Comparison of ENCODE assay signal across 1 cellular context in genomic region chr1:156958247-156958714, GRCh38.
TF ChIP-seq lines count a peak whose summit lies in the region.

No MANE protein-coding gene starts in this region.

TF ChIP-seq in K562, 482 proteins besides CTCF, POLR2A, EP300 and RAD21 (continued from another document and continues in another):
- TF ChIP-seq, protein P1, sequence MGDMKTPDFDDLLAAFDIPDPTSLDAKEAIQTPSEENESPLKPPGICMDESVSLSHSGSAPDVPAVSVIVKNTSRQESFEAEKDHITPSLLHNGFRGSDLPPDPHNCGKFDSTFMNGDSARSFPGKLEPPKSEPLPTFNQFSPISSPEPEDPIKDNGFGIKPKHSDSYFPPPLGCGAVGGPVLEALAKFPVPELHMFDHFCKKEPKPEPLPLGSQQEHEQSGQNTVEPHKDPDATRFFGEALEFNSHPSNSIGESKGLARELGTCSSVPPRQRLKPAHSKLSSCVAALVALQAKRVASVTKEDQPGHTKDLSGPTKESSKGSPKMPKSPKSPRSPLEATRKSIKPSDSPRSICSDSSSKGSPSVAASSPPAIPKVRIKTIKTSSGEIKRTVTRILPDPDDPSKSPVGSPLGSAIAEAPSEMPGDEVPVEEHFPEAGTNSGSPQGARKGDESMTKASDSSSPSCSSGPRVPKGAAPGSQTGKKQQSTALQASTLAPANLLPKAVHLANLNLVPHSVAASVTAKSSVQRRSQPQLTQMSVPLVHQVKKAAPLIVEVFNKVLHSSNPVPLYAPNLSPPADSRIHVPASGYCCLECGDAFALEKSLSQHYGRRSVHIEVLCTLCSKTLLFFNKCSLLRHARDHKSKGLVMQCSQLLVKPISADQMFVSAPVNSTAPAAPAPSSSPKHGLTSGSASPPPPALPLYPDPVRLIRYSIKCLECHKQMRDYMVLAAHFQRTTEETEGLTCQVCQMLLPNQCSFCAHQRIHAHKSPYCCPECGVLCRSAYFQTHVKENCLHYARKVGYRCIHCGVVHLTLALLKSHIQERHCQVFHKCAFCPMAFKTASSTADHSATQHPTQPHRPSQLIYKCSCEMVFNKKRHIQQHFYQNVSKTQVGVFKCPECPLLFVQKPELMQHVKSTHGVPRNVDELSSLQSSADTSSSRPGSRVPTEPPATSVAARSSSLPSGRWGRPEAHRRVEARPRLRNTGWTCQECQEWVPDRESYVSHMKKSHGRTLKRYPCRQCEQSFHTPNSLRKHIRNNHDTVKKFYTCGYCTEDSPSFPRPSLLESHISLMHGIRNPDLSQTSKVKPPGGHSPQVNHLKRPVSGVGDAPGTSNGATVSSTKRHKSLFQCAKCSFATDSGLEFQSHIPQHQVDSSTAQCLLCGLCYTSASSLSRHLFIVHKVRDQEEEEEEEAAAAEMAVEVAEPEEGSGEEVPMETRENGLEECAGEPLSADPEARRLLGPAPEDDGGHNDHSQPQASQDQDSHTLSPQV (IDR thresholded peaks at IDR 0.05) = peak; percentile 71; the same call in 1 of the 2 replicates
- TF ChIP-seq, protein P2, sequence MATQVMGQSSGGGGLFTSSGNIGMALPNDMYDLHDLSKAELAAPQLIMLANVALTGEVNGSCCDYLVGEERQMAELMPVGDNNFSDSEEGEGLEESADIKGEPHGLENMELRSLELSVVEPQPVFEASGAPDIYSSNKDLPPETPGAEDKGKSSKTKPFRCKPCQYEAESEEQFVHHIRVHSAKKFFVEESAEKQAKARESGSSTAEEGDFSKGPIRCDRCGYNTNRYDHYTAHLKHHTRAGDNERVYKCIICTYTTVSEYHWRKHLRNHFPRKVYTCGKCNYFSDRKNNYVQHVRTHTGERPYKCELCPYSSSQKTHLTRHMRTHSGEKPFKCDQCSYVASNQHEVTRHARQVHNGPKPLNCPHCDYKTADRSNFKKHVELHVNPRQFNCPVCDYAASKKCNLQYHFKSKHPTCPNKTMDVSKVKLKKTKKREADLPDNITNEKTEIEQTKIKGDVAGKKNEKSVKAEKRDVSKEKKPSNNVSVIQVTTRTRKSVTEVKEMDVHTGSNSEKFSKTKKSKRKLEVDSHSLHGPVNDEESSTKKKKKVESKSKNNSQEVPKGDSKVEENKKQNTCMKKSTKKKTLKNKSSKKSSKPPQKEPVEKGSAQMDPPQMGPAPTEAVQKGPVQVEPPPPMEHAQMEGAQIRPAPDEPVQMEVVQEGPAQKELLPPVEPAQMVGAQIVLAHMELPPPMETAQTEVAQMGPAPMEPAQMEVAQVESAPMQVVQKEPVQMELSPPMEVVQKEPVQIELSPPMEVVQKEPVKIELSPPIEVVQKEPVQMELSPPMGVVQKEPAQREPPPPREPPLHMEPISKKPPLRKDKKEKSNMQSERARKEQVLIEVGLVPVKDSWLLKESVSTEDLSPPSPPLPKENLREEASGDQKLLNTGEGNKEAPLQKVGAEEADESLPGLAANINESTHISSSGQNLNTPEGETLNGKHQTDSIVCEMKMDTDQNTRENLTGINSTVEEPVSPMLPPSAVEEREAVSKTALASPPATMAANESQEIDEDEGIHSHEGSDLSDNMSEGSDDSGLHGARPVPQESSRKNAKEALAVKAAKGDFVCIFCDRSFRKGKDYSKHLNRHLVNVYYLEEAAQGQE (CRISPR knock-in tag; IDR thresholded peaks at IDR 0.05; ENCODE audit: low read depth) = no peak
- TF ChIP-seq PTBP1 (IDR thresholded peaks at IDR 0.05; ENCODE audit: low read depth, low read length) (no peak), BCOR (IDR thresholded peaks at IDR 0.05) (peak; percentile 71), PTTG1 (tag; IDR thresholded peaks at IDR 0.05; ENCODE audit: low read depth) (no peak), RBM17 (IDR thresholded peaks at IDR 0.05; ENCODE audit: borderline replicate concordance, low read depth, low read length) (no peak), FOXM1 (IDR thresholded peaks at IDR 0.05; ENCODE audit: low read depth) (peak; percentile 91), FOXM1 (CRISPR knock-in tag; IDR thresholded peaks at IDR 0.05; ENCODE audit: low read depth) (no peak), HNRNPL (IDR thresholded peaks at IDR 0.05; ENCODE audit: low read depth, low read length) (no peak), NFIC (IDR thresholded peaks at IDR 0.05) (peak; percentile 90), NCOA1 (IDR thresholded peaks at IDR 0.05; ENCODE audit: low read depth) (peak; percentile 87), POLR2AphosphoS5 (IDR thresholded peaks at IDR 0.05; ENCODE audit: control insufficient read depth, insufficient read depth, low read depth, low read length) (peak; percentile 96), MEIS2 (IDR thresholded peaks at IDR 0.05; ENCODE audit: partially characterized antibody) (peak; percentile 62), HDAC2 (IDR thresholded peaks at IDR 0.05) (peak; percentile 95), NR2C2 (CRISPR knock-in tag; IDR thresholded peaks at IDR 0.05) (no peak), NR2C2 (tag; IDR thresholded peaks at IDR 0.05) (peak; percentile 89), MYC (IDR thresholded peaks at IDR 0.05; ENCODE audit: low read depth, low read length) (peak; percentile 49; the same call in 1 of the 2 replicates), MYC (CRISPR knock-in tag; IDR thresholded peaks at IDR 0.05; ENCODE audit: borderline replicate concordance, low read depth) (no peak), MEF2D (tag; conservative IDR thresholded peaks at IDR 0.05; ENCODE audit: low read depth) (0 out of 2 replicates have a peak, but pooled peaks have one; percentile 41), KLF1 (tag; IDR thresholded peaks at IDR 0.05) (peak; percentile 100), GATA2 (CRISPR knock-in tag; IDR thresholded peaks at IDR 0.05) (peak; percentile 89), ZBTB1 (CRISPR knock-in tag; IDR thresholded peaks at IDR 0.05; ENCODE audit: borderline replicate concordance, low read depth) (peak; percentile 95; the same call in 1 of the 2 replicates), ZNF23 (CRISPR knock-in tag; IDR thresholded peaks at IDR 0.05) (peak; percentile 69), PHB2 (IDR thresholded peaks at IDR 0.05; ENCODE audit: low read depth) (peak; percentile 83), DMBX1 (CRISPR knock-in tag; IDR thresholded peaks at IDR 0.05; ENCODE audit: borderline replicate concordance) (peak; percentile 96), BCL6 (CRISPR knock-in tag; IDR thresholded peaks at IDR 0.05) (0 out of 2 replicates have a peak, but pooled peaks have one; percentile 73), CBFB (CRISPR knock-in tag; IDR thresholded peaks at IDR 0.05) (peak; percentile 83), ERF (CRISPR knock-in tag; IDR thresholded peaks at IDR 0.05) (peak; percentile 81; the same call in 1 of the 2 replicates), HDAC1 (IDR thresholded peaks at IDR 0.05) (peak in 1 of 2 experiments; percentile 76; a peak in 2 of 4 replicates), CBFA2T3 (IDR thresholded peaks at IDR 0.05) (peak; percentile 99), ZNF79 (CRISPR knock-in tag; IDR thresholded peaks at IDR 0.05; ENCODE audit: low read depth) (no peak), CHAMP1 (IDR thresholded peaks at IDR 0.05) (0 out of 2 replicates have a peak, but pooled peaks have one; percentile 55), ZNF253 (CRISPR knock-in tag; conservative IDR thresholded peaks at IDR 0.05) (no peak), HMG20B (CRISPR knock-in tag; IDR thresholded peaks at IDR 0.05) (no peak), CBX5 (IDR thresholded peaks at IDR 0.05; ENCODE audit: borderline replicate concordance, low read depth) (no peak), TEAD2 (tag; IDR thresholded peaks at IDR 0.05) (peak; percentile 88), ATF4 (CRISPR knock-in tag; IDR thresholded peaks at IDR 0.05) (peak; percentile 58; the same call in 1 of the 2 replicates), ARNT (IDR thresholded peaks at IDR 0.05) (peak; percentile 68 to 84; a peak in 2 of 4 replicates), U2AF1 (optimal IDR thresholded peaks at IDR 0.05; ENCODE audit: low read depth, low read length) (no peak), L3MBTL2 (IDR thresholded peaks at IDR 0.05) (peak; percentile 26; the same call in 1 of the 2 replicates), PHF8 (IDR thresholded peaks at IDR 0.05; ENCODE audit: borderline replicate concordance, low read length) (no peak), PURB (CRISPR knock-in tag; IDR thresholded peaks at IDR 0.05; ENCODE audit: low read depth) (no peak), ZNF76 (CRISPR knock-in tag; IDR thresholded peaks at IDR 0.05; ENCODE audit: borderline replicate concordance) (0 out of 2 replicates have a peak, but pooled peaks have one; percentile 33), ZNF766 (CRISPR knock-in tag; conservative IDR thresholded peaks at IDR 0.05) (peak; percentile 88), CBX3 (IDR thresholded peaks at IDR 0.05; ENCODE audit: borderline replicate concordance in 1 of 2, low read length in 2 of 2) (peak in 1 of 2 experiments; percentile 57; a peak in 1 of 3 replicates), ZNF280B (CRISPR knock-in tag; IDR thresholded peaks at IDR 0.05) (no peak), SMAD2 (IDR thresholded peaks at IDR 0.05; ENCODE audit: low read depth, low read length) (no peak)
- TF ChIP-seq, protein P3, sequence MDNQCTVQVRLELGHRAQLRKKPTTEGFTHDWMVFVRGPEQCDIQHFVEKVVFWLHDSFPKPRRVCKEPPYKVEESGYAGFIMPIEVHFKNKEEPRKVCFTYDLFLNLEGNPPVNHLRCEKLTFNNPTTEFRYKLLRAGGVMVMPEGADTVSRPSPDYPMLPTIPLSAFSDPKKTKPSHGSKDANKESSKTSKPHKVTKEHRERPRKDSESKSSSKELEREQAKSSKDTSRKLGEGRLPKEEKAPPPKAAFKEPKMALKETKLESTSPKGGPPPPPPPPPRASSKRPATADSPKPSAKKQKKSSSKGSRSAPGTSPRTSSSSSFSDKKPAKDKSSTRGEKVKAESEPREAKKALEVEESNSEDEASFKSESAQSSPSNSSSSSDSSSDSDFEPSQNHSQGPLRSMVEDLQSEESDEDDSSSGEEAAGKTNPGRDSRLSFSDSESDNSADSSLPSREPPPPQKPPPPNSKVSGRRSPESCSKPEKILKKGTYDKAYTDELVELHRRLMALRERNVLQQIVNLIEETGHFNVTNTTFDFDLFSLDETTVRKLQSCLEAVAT (IDR thresholded peaks at IDR 0.05) = peak in 1 of 2 experiments; percentile 96; a peak in 2 of 4 replicates
- TF ChIP-seq, protein P4, sequence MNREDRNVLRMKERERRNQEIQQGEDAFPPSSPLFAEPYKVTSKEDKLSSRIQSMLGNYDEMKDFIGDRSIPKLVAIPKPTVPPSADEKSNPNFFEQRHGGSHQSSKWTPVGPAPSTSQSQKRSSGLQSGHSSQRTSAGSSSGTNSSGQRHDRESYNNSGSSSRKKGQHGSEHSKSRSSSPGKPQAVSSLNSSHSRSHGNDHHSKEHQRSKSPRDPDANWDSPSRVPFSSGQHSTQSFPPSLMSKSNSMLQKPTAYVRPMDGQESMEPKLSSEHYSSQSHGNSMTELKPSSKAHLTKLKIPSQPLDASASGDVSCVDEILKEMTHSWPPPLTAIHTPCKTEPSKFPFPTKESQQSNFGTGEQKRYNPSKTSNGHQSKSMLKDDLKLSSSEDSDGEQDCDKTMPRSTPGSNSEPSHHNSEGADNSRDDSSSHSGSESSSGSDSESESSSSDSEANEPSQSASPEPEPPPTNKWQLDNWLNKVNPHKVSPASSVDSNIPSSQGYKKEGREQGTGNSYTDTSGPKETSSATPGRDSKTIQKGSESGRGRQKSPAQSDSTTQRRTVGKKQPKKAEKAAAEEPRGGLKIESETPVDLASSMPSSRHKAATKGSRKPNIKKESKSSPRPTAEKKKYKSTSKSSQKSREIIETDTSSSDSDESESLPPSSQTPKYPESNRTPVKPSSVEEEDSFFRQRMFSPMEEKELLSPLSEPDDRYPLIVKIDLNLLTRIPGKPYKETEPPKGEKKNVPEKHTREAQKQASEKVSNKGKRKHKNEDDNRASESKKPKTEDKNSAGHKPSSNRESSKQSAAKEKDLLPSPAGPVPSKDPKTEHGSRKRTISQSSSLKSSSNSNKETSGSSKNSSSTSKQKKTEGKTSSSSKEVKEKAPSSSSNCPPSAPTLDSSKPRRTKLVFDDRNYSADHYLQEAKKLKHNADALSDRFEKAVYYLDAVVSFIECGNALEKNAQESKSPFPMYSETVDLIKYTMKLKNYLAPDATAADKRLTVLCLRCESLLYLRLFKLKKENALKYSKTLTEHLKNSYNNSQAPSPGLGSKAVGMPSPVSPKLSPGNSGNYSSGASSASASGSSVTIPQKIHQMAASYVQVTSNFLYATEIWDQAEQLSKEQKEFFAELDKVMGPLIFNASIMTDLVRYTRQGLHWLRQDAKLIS (CRISPR knock-in tag; IDR thresholded peaks at IDR 0.05) = 0 out of 2 replicates have a peak, but pooled peaks have one; percentile 37
